ENCODE assay signal across 8 cellular contexts in genomic region chr3:172065534-172065933, GRCh38. TPM values are rescaled to one million over a fixed set of nuclear protein-coding genes. Genes with fewer than 3 reads are reported as not detected.
DNase-seq lines count a peak whose midpoint lies in the region; ATAC-seq and TF ChIP-seq lines count a peak whose summit lies in the region.

No MANE protein-coding gene starts in this region.

- no peak for TF ChIP-seq CTCF in right atrium auricular region (IDR thresholded peaks at IDR 0.05)
- no peak for TF ChIP-seq CTCF in upper lobe of right lung (IDR thresholded peaks at IDR 0.05)

- H3K9ac ChIP-seq in adipocyte (ENCODE audit: low read length) = no peak overlapping the region

- ATAC-seq in Right ventricle myocardium inferior = peak; percentile 14
- ATAC-seq in upper lobe of right lung = no peak
- ATAC-seq in GM18505 (IDR thresholded peaks at IDR 0.05; ENCODE audit: unreplicated experiment) = no peak

- TF ChIP-seq POLR2A in GM18505 (IDR thresholded peaks at IDR 0.05; ENCODE audit: borderline replicate concordance, extremely low read depth, insufficient read depth, insufficient read length) = no peak

- no peaks in the 10 kb centered on the region for H3K9me3 ChIP-seq in right atrium auricular region
- H3K9me3 ChIP-seq in adipocyte (ENCODE audit: control insufficient read depth, low read length) = no peaks in the 10 kb centered on the region
- H3K9me3 ChIP-seq in upper lobe of right lung = no peaks in the 10 kb centered on the region

- H3K27me3 ChIP-seq in right atrium auricular region (no peaks in the 10 kb centered on the region), adipocyte (replicated peaks; ENCODE audit: control insufficient read depth, insufficient read depth, low read length) (no peaks in the 10 kb centered on the region), upper lobe of right lung (no peaks in the 10 kb centered on the region)

- H3K4me3 ChIP-seq in right atrium auricular region = no peak overlapping the region
- H3K4me3 ChIP-seq in adipocyte (ENCODE audit: low read length) = no peak overlapping the region
- H3K4me3 ChIP-seq in upper lobe of right lung = no peak overlapping the region

- intact Hi-C loops in Right ventricle myocardium inferior (cut with DNase I) = no loop called here
- intact Hi-C loops in upper lobe of right lung (cut with DNase I) = no loop called here

- H3K4me1 ChIP-seq in right atrium auricular region = peaks cover 0 to 80% of the 10 kb centered on the region in 2 donors
- peaks cover 80% of the 10 kb centered on the region for H3K4me1 ChIP-seq in adipocyte (ENCODE audit: control insufficient read depth, insufficient read depth, low read length)
- peaks cover 76% of the 10 kb centered on the region for H3K4me1 ChIP-seq in upper lobe of right lung

- H3K27ac ChIP-seq in right atrium auricular region (peak overlapping the region in 1 of 2 donors; percentile 15), upper lobe of right lung (peak overlapping the region; percentile 5)

- no peak for DNase-seq in Right ventricle myocardium inferior (ENCODE audit: missing footprints)
- no peak for DNase-seq in right atrium auricular region (ENCODE audit: low spot score)
- peak; percentile 79 for DNase-seq in adipocyte (ENCODE audit: low read depth)
- peak; percentile 78 for DNase-seq in iris pigment epithelial cell (ENCODE audit: low read depth)
- no peak for DNase-seq in upper lobe of right lung
- no peak for DNase-seq in ecto neural progenitor cell (ENCODE audit: low spot score)
- DNase-seq in SHP77 (lab: John Stamatoyannopoulos, UW) = no peak

- H3K36me3 ChIP-seq in right atrium auricular region = no peaks in the 10 kb centered on the region
- peaks cover 38% of the 10 kb centered on the region for H3K36me3 ChIP-seq in adipocyte (ENCODE audit: control insufficient read depth, insufficient read depth, low read length, severe bottlenecking)
- H3K36me3 ChIP-seq in upper lobe of right lung = no peaks in the 10 kb centered on the region

RNA-seq across cellular contexts. Expression of gene FNDC3B, which starts 26.2 kb away (rescaled TPM):
- total RNA-seq in Right ventricle myocardium inferior = 57.8 TPM
- total RNA-seq in right atrium auricular region = 10 to 100 TPM; 57.6 to 69.3 TPM
- total RNA-seq in upper lobe of right lung = 160 TPM

Comparison
In these comparisons a context has a peak if more than half of its experiments do, and no peak if none do; other contexts are left out.
1. DNase-seq: peak in adipocyte (single experiment) and iris pigment epithelial cell (single experiment); none in Right ventricle myocardium inferior (single experiment), right atrium auricular region (single experiment), upper lobe of right lung (single experiment), ecto neural progenitor cell (single experiment) and SHP77 (0 of 2).